In genomic region chr17:81991684-81992513, GRCh38 we compare ENCODE assay signal across 1 cellular context.
TF ChIP-seq lines count a peak whose summit lies in the region.

No MANE protein-coding gene starts in this region.

TF ChIP-seq in HepG2, 621 proteins besides CTCF, POLR2A, EP300 and RAD21 (continued from another document and continues in another):
- TF ChIP-seq CREM (IDR thresholded peaks at IDR 0.05) (peak; percentile 57), CREM (CRISPR knock-in tag; IDR thresholded peaks at IDR 0.05) (0 out of 2 replicates have a peak, but pooled peaks have one; percentile 5), HDAC1 (CRISPR knock-in tag; IDR thresholded peaks at IDR 0.05) (peak; percentile 74; the same call in 1 of the 2 replicates), ATF3 (CRISPR knock-in tag; IDR thresholded peaks at IDR 0.05) (peak; percentile 50), MYC (CRISPR knock-in tag; IDR thresholded peaks at IDR 0.05; ENCODE audit: borderline replicate concordance) (peak; percentile 93), TEAD2 (CRISPR knock-in tag; IDR thresholded peaks at IDR 0.05) (0 out of 2 replicates have a peak, but pooled peaks have one; percentile 78), ZBTB46 (CRISPR knock-in tag; IDR thresholded peaks at IDR 0.05; ENCODE audit: borderline replicate concordance) (no peak; the same call in 1 of the 2 replicates), ZBTB1 (CRISPR knock-in tag; IDR thresholded peaks at IDR 0.05; ENCODE audit: borderline replicate concordance) (no peak), ZC3H4 (CRISPR knock-in tag; IDR thresholded peaks at IDR 0.05; ENCODE audit: borderline replicate concordance) (peak; percentile 98), HIC2 (CRISPR knock-in tag; IDR thresholded peaks at IDR 0.05; ENCODE audit: low read depth) (peak; percentile 96), ZNF264 (CRISPR knock-in tag; IDR thresholded peaks at IDR 0.05) (peak; percentile 87), TFDP2 (CRISPR knock-in tag; IDR thresholded peaks at IDR 0.05) (peak; percentile 93), ZNF777 (CRISPR knock-in tag; IDR thresholded peaks at IDR 0.05) (peak; percentile 75), ZNF10 (CRISPR knock-in tag; IDR thresholded peaks at IDR 0.05; ENCODE audit: borderline replicate concordance, low read depth) (no peak), ZNF569 (CRISPR knock-in tag; IDR thresholded peaks at IDR 0.05; ENCODE audit: borderline replicate concordance) (no peak; the same call in 1 of the 2 replicates), BHLHE40 (IDR thresholded peaks at IDR 0.05; ENCODE audit: low read length) (peak; percentile 93), ZNF776 (CRISPR knock-in tag; IDR thresholded peaks at IDR 0.05) (no peak; the same call in none of the 2 replicates), ZNF562 (CRISPR knock-in tag; IDR thresholded peaks at IDR 0.05; ENCODE audit: borderline replicate concordance) (no peak; the same call in 1 of the 2 replicates), ETS1 (CRISPR knock-in tag; IDR thresholded peaks at IDR 0.05) (peak; percentile 79; the same call in 1 of the 2 replicates), ZNF770 (CRISPR knock-in tag; IDR thresholded peaks at IDR 0.05) (peak; percentile 77), ZNF280B (CRISPR knock-in tag; IDR thresholded peaks at IDR 0.05; ENCODE audit: borderline replicate concordance) (peak; percentile 69; the same call in 1 of the 2 replicates), HMGA1 (CRISPR knock-in tag; conservative IDR thresholded peaks at IDR 0.05) (no peak), ZNF766 (CRISPR knock-in tag; IDR thresholded peaks at IDR 0.05; ENCODE audit: borderline replicate concordance) (peak; percentile 60; the same call in 1 of the 2 replicates), KLF12 (CRISPR knock-in tag; IDR thresholded peaks at IDR 0.05; ENCODE audit: borderline replicate concordance) (peak; percentile 70; the same call in 1 of the 2 replicates), FOXM1 (CRISPR knock-in tag; IDR thresholded peaks at IDR 0.05) (peak; percentile 74; the same call in 1 of the 2 replicates), FOXO1 (CRISPR knock-in tag; IDR thresholded peaks at IDR 0.05) (peak; percentile 72; the same call in 1 of the 2 replicates), CCDC6 (CRISPR knock-in tag; IDR thresholded peaks at IDR 0.05) (peak; percentile 82), SIN3B (IDR thresholded peaks at IDR 0.05; ENCODE audit: low read length) (no peak), ZNF550 (CRISPR knock-in tag; IDR thresholded peaks at IDR 0.05; ENCODE audit: borderline replicate concordance) (no peak; the same call in 1 of the 2 replicates), GABPA (IDR thresholded peaks at IDR 0.05; ENCODE audit: low read depth, low read length) (no peak), GABPA (CRISPR knock-in tag; IDR thresholded peaks at IDR 0.05; ENCODE audit: low read depth) (peak; percentile 55), DPF2 (CRISPR knock-in tag; IDR thresholded peaks at IDR 0.05; ENCODE audit: borderline replicate concordance, low read depth) (0 out of 2 replicates have a peak, but pooled peaks have one; percentile 38), JARID2 (CRISPR knock-in tag; IDR thresholded peaks at IDR 0.05; ENCODE audit: insufficient replicate concordance) (peak; percentile 96), SCMH1 (CRISPR knock-in tag; IDR thresholded peaks at IDR 0.05; ENCODE audit: borderline replicate concordance) (no peak), ZNF720 (CRISPR knock-in tag; IDR thresholded peaks at IDR 0.05) (0 out of 2 replicates have a peak, but pooled peaks have one; percentile 42), ZNF883 (CRISPR knock-in tag; IDR thresholded peaks at IDR 0.05; ENCODE audit: not compliant biosample characterization) (no peak), CEBPG (CRISPR knock-in tag; IDR thresholded peaks at IDR 0.05) (peak; percentile 29; the same call in 1 of the 2 replicates), HHEX (CRISPR knock-in tag; IDR thresholded peaks at IDR 0.05) (peak; percentile 62), SNAPC4 (CRISPR knock-in tag; IDR thresholded peaks at IDR 0.05) (peak; percentile 93), ZNF616 (CRISPR knock-in tag; IDR thresholded peaks at IDR 0.05; ENCODE audit: low read depth) (peak; percentile 49), DBP (CRISPR knock-in tag; IDR thresholded peaks at IDR 0.05; ENCODE audit: not compliant biosample characterization) (peak; percentile 81), ZNF34 (CRISPR knock-in tag; IDR thresholded peaks at IDR 0.05; ENCODE audit: borderline replicate concordance) (peak; percentile 78; the same call in 1 of the 2 replicates), ZNF280D (CRISPR knock-in tag; IDR thresholded peaks at IDR 0.05) (no peak)
